2 cellular contexts compared by ENCODE assay signal in genomic region chrX:15739886-15740285, GRCh38.
TF ChIP-seq lines count a peak whose summit lies in the region.

No MANE protein-coding gene starts in this region.

TF ChIP-seq in IMR-90, 13 proteins besides CTCF, POLR2A, EP300 and RAD21:
- TF ChIP-seq SMC3 (IDR thresholded peaks at IDR 0.05; ENCODE audit: low read depth, low read length): no peak
- TF ChIP-seq MXI1 (IDR thresholded peaks at IDR 0.05; ENCODE audit: borderline replicate concordance, low read depth, low read length): no peak
- TF ChIP-seq USF2 (IDR thresholded peaks at IDR 0.05; ENCODE audit: low read depth, low read length): no peak
- no peak for TF ChIP-seq RCOR1 (IDR thresholded peaks at IDR 0.05; ENCODE audit: insufficient replicate concordance, low read length)

TF ChIP-seq in GM12891, 5 proteins besides CTCF, POLR2A, EP300 and RAD21:
- TF ChIP-seq PAX5 (IDR thresholded peaks at IDR 0.05; ENCODE audit: insufficient read depth, low read length, severe bottlenecking): no peak
- TF ChIP-seq TAF1 (IDR thresholded peaks at IDR 0.05; ENCODE audit: low read depth, low read length): no peak
- no peak for TF ChIP-seq POLR2AphosphoS5 (IDR thresholded peaks at IDR 0.05; ENCODE audit: low read depth, low read length)
- TF ChIP-seq POU2F2 (IDR thresholded peaks at IDR 0.05; ENCODE audit: low read depth, low read length): no peak
- TF ChIP-seq SPI1 (IDR thresholded peaks at IDR 0.05; ENCODE audit: low read depth, low read length): no peak
TF ChIP-seq in GM12891: peak in this region for 0.
